9 cellular contexts compared by ENCODE assay signal in the genomic region with DNA sequence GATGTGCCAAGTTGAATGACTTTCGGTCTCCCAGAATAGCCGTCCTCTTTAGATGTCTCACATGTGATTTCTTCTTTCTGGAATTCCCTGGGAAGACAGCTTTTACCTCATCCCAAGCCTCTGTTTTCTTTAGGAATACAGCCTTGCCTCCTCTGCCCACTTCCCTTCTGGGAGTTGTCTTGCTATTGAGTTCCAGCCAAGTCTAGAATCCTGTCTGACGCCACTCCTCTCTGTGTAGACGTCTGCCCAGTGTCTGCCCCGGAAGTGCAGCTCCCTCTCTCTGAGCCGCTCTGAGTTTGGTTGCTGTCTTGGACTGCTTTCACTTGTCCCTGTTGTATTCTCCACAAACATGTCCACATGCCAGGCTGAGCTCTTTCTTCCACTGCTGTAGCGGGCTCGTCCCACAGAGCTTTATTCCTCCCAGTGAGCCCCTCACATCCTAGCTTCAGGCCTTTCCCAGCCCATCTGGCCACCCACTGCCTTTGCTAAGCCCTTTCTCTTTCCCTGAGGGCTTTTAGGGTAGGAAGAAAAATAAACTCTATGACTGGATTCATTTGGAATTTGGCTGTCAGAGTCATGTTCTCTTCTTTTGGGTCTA. TPM values are rescaled to one million over a fixed set of nuclear protein-coding genes. Genes with fewer than 3 reads are reported as not detected.
DNase-seq lines count a peak whose midpoint lies in the region; ATAC-seq and TF ChIP-seq lines count a peak whose summit lies in the region.
"Had no signal": no experiment of that assay in that cellular context is flagged by ENCODE, and none has a peak within 500 bp of the region (broad histone marks: within the 10 kb centered on the region; RNA-seq: fewer than 3 reads in every experiment).

No MANE protein-coding gene starts in this region.

- no peaks in the 10 kb centered on the region for H3K79me2 ChIP-seq in PC-9 (ENCODE audit: low read depth)

- TSS peak; percentile 55 for BruUV-seq in PC-9 (replicated peaks; lab: Mats Ljungman, UMichigan)

- peaks cover 35% of the 10 kb centered on the region for H3K27me3 Mint-ChIP-seq in CD8-positive, alpha-beta T cell (ENCODE audit: low read depth)

- POLR2A ChIA-PET in PC-9 (lab: Charles Lee; ENCODE audit: unreplicated experiment) = no interaction called here
- POLR2A ChIA-PET in CD8-positive, alpha-beta T cell (lab: Charles Lee) = no interaction called here

- H3K4me2 ChIP-seq in PC-9 = no peak overlapping the region

- no peaks in the 10 kb centered on the region for H3K4me1 Mint-ChIP-seq in CD8-positive, alpha-beta T cell (ENCODE audit: low read depth)

- no peaks in the 10 kb centered on the region for H4K20me1 ChIP-seq in PC-9 (ENCODE audit: insufficient read depth)

- H3K27ac ChIP-seq in PC-9 (no peak overlapping the region), coronary artery (peak overlapping the region; percentile 84 to 89), upper lobe of left lung (peak overlapping the region; percentile 52 to 83 (median 73))
- no peak overlapping the region for H3K27ac ChIP-seq in CD8-positive, alpha-beta T cell (ENCODE audit: low read depth, low read length)
- H3K27ac ChIP-seq: neutrophil had no signal

- H3F3A ChIP-seq in PC-9 (ENCODE audit: insufficient read depth, low read depth) = no peaks in the 10 kb centered on the region

- no peak overlapping the region for H3K4me3 ChIP-seq in PC-9
- H3K4me3 ChIP-seq in coronary artery = peak overlapping the region; percentile 59
- no peak overlapping the region for H3K4me3 ChIP-seq in upper lobe of left lung
- no peak overlapping the region for H3K4me3 ChIP-seq in CD8-positive, alpha-beta T cell (ENCODE audit: low read depth, low read length)

- no peak for TF ChIP-seq CTCF in PC-9 (conservative IDR thresholded peaks at IDR 0.05)
- no peak for TF ChIP-seq CTCF in coronary artery (IDR thresholded peaks at IDR 0.05)
- TF ChIP-seq CTCF in upper lobe of left lung (IDR thresholded peaks at IDR 0.05) = no peak
- no peak for TF ChIP-seq CTCF in CD8-positive, alpha-beta T cell (IDR thresholded peaks at IDR 0.05)

- H3K9me2 ChIP-seq in PC-9 (ENCODE audit: insufficient read depth) = no peaks in the 10 kb centered on the region

- no peak overlapping the region for H3K4me3 Mint-ChIP-seq in CD8-positive, alpha-beta T cell

- H3K27me3 ChIP-seq in PC-9 (ENCODE audit: insufficient read depth, low read depth) = no peaks in the 10 kb centered on the region
- H3K27me3 ChIP-seq in upper lobe of left lung = no peaks in the 10 kb centered on the region
- H3K27me3 ChIP-seq in CD8-positive, alpha-beta T cell (ENCODE audit: insufficient read depth, low read length) = no peaks in the 10 kb centered on the region
- H3K27me3 ChIP-seq: neutrophil had no signal

- TF ChIP-seq POLR2A in upper lobe of left lung (IDR thresholded peaks at IDR 0.05) = no peak

- 50 to 51% methylated on average over 8 of the region's 8 CpGs for WGBS in upper lobe of left lung, 2 donors

- H3K4me1 ChIP-seq in PC-9 (replicated peaks; ENCODE audit: insufficient read depth) = no peaks in the 10 kb centered on the region
- H3K4me1 ChIP-seq in upper lobe of left lung = peaks cover 0 to 10% (median 5%) of the 10 kb centered on the region in 4 donors
- H3K4me1 ChIP-seq in CD8-positive, alpha-beta T cell (ENCODE audit: insufficient read depth, low read length) = no peaks in the 10 kb centered on the region

- DNase-seq in PC-9 (peak in 1 of 2 experiments; percentile 42), coronary artery (ENCODE audit: low spot score) (peak; percentile 91), medulla oblongata (ENCODE audit: extremely low spot score) (peak; percentile 62), upper lobe of left lung (no peak), putamen (ENCODE audit: low spot score) (no peak)
- no peak for DNase-seq in stimulated activated CD4-positive, alpha-beta T cell treated with anti-CD3 and anti-CD28 coated beads, Interleukin-4, amount 100 ng/mL, for 1 hour
- DNase-seq in CD8-positive, alpha-beta T cell = no peak
- DNase-seq: NCI-H1092 treated with DMSO at 0.1 percent for 48 hours had no signal

- no peak overlapping the region for H3K27ac Mint-ChIP-seq in CD8-positive, alpha-beta T cell

- no peaks in the 10 kb centered on the region for H3K9me3 Mint-ChIP-seq in CD8-positive, alpha-beta T cell

- H3K36me3 ChIP-seq in PC-9 (ENCODE audit: low read depth) (no peaks in the 10 kb centered on the region), upper lobe of left lung (no peaks in the 10 kb centered on the region)
- H3K36me3 ChIP-seq in CD8-positive, alpha-beta T cell (ENCODE audit: insufficient read depth, low read length) = no peaks in the 10 kb centered on the region
- H3K36me3 ChIP-seq: neutrophil had no signal

- peak; percentile 84 to 94 for ATAC-seq in upper lobe of left lung (ENCODE audit: low FRiP score in 2 of 2)
- no peak for ATAC-seq in CD8-positive, alpha-beta T cell

- CTCF ChIA-PET in PC-9 (lab: Charles Lee) = no interaction called here
- CTCF ChIA-PET in CD8-positive, alpha-beta T cell (lab: Charles Lee) = no interaction called here

- H2AFZ ChIP-seq in PC-9 = no peak overlapping the region

- intact Hi-C loops in PC-9 (cut with micrococcal nuclease; ENCODE audit: unreplicated experiment) = loop anchor here (2.0 to 10.0 kb wide), 2 partner anchors 14 to 84 kb away; no protein-coding TSS in a partner anchor
- intact Hi-C loops in CD8-positive, alpha-beta T cell (cut with DNase I, micrococcal nuclease) = no loop called here

- no peaks in the 10 kb centered on the region for H3K9me3 ChIP-seq in PC-9 (ENCODE audit: insufficient read depth, low read depth)
- H3K9me3 ChIP-seq in upper lobe of left lung = peaks cover 0 to 4% (median 0%) of the 10 kb centered on the region in 4 donors
- H3K9me3 ChIP-seq in CD8-positive, alpha-beta T cell (ENCODE audit: low read length) = no peaks in the 10 kb centered on the region
- H3K9me3 ChIP-seq: neutrophil had no signal

- TF ChIP-seq EP300 in upper lobe of left lung (IDR thresholded peaks at IDR 0.05) = no peak

- H3K36me3 Mint-ChIP-seq in CD8-positive, alpha-beta T cell = no peaks in the 10 kb centered on the region

RNA-seq across cellular contexts. Expression of gene IGFBP7, which starts 9.0 kb away (rescaled TPM):
- total RNA-seq in PC-9 (2021) (127 and 151 TPM in 2 replicates), upper lobe of left lung (100 to 1,000 TPM; 105 to 705 (median 359) TPM)
- not detected for total RNA-seq in CD8-positive, alpha-beta T cell

Comparison
In these comparisons a context has a peak if more than half of its experiments do, and no peak if none do; other contexts are left out.
1. DNase-seq: peak in coronary artery (single experiment) and medulla oblongata (single experiment); none in upper lobe of left lung (0 of 2), stimulated activated CD4-positive, alpha-beta T cell treated with anti-CD3 and anti-CD28 coated beads, Interleukin-4, amount 100 ng/mL, for 1 hour (single experiment), putamen (single experiment) and CD8-positive, alpha-beta T cell (0 of 7).
2. H3K27ac ChIP-seq: peak in coronary artery (2 of 2) and upper lobe of left lung (4 of 4); none in PC-9 (single experiment) and CD8-positive, alpha-beta T cell (single experiment).
3. RNA of gene IGFBP7, which starts 9.0 kb away (total RNA-seq): 105 to 705 TPM in upper lobe of left lung and 127 to 151 TPM in PC-9; not detected in CD8-positive, alpha-beta T cell; every median in the first group is over 100 times any median in the second.